ENCODE assay signal across 18 cellular contexts in the genomic region with DNA sequence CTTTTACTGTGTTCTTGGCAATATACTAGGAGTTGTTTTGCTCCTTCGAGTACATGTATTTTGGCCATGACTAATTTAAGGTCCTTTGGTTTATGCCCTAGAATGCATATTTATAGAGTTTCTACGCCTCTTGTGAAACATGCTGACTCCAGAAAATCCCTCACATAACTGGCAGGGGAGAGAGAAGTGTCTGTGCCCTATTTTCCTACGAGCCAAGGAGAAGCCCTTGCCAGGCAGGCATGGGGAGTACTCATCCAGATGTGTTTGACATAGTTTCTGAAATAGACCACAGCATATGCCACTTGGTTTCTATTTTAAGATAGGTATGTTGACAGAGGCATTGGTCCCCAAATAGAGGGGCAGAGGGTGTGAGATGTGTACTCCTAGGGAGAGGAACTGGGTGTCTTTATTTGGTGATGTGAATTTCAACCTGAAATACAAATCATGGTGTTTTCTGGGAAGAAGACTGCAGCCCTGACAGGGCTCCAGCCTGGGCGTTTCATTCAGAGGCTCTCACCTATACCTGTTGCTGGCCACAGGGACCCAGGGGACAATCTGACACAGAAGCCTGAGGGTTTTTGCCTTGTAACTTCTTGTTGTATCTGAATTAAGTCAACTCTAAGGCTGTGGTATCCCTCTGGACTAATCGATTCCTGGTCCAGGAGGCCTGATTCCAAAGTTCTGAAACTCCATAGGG. TPM values are rescaled to one million over a fixed set of nuclear protein-coding genes. Genes with fewer than 3 reads are reported as not detected.
DNase-seq lines count a peak whose midpoint lies in the region; ATAC-seq and TF ChIP-seq lines count a peak whose summit lies in the region.
"Had no signal": no experiment of that assay in that cellular context is flagged by ENCODE, and none has a peak within 500 bp of the region (broad histone marks: within the 10 kb centered on the region; RNA-seq: fewer than 3 reads in every experiment).

No MANE protein-coding gene starts in this region.

- TF ChIP-seq POLR2A in vagina (IDR thresholded peaks at IDR 0.05) = no peak

- DNase-seq in RPMI8226 (peak; percentile 96), Right ventricle myocardium superior (peak; percentile 56), omental fat pad (ENCODE audit: low spot score) (no peak), vagina (ENCODE audit: extremely low spot score in 2 of 2) (no peak), amygdala (lab: John Stamatoyannopoulos, UW) (no peak)
- DNase-seq in stimulated activated CD4-positive, alpha-beta T cell treated with anti-CD3 and anti-CD28 coated beads, Interleukin-4, amount 100 ng/mL, for 4 hours = no peak
- DNase-seq: activated naive CD8-positive, alpha-beta T cell treated with anti-CD3 and anti-CD28 coated beads for 36 hours; Kasumi-1; mammary epithelial cell; NCI-H2171 treated with DMSO at 0.1 percent for 48 hours; Peyer's patch; stimulated activated naive CD8-positive, alpha-beta T cell treated with anti-CD3 and anti-CD28 coated beads, Interleukin-15, Interleukin-2, amounts not matched to agents 100 U/mL and 50 U/mL, for 24 hours; T1000 had no signal

- peak overlapping the region; percentile 83 for H3K27ac ChIP-seq in vagina
- H3K27ac ChIP-seq: BLaER1, epithelial cell of prostate had no signal

- TF ChIP-seq CTCF in omental fat pad (IDR thresholded peaks at IDR 0.05) (no peak), vagina (IDR thresholded peaks at IDR 0.05) (no peak)

- H3K36me3 ChIP-seq in vagina = no peaks in the 10 kb centered on the region
- H3K36me3 ChIP-seq: BLaER1, Peyer's patch had no signal

- H3K4me1 ChIP-seq in vagina = peaks cover 22% of the 10 kb centered on the region
- H3K4me1 ChIP-seq: BLaER1, Peyer's patch had no signal

- H3K9me3 ChIP-seq in vagina = no peaks in the 10 kb centered on the region
- H3K9me3 ChIP-seq: BLaER1, Peyer's patch had no signal

- intact Hi-C loops in Right ventricle myocardium superior (cut with DNase I) (no loop called here), vagina (cut with DNase I) (no loop called here)

- peak; percentile 93 for ATAC-seq in Right ventricle myocardium superior (ENCODE audit: poor library complexity)
- ATAC-seq in omental fat pad (ENCODE audit: low FRiP score) = peak; percentile 72
- ATAC-seq in GM19035 (IDR thresholded peaks at IDR 0.05; ENCODE audit: unreplicated experiment) = no peak
- ATAC-seq: activated CD4-positive, CD25-positive, alpha-beta regulatory T cell treated with anti-CD3 and anti-CD28 coated beads, Interleukin-2, amount 50 U/mL, for 24 hours; SK-N-SH treated with all-trans-retinoic acid at 6 μM for 48 hours; stimulated activated naive CD8-positive, alpha-beta T cell treated with anti-CD3 and anti-CD28 coated beads, Interleukin-15, Interleukin-2, amounts not matched to agents 100 U/mL and 50 U/mL, for 24 hours had no signal

- no peak overlapping the region for H3K4me3 ChIP-seq in vagina
- H3K4me3 ChIP-seq: BLaER1, Peyer's patch had no signal

- no peaks in the 10 kb centered on the region for H3K27me3 ChIP-seq in vagina
- H3K27me3 ChIP-seq: BLaER1, Peyer's patch had no signal

RNA-seq across cellular contexts. Expression of a gene that starts 42.5 kb away (rescaled TPM):
- total RNA-seq in Right ventricle myocardium superior = 40.2 TPM
- 100 to 1,000 TPM in 1 of 4 donors, 10 to 100 TPM in 3; 51.5 to 134 (median 79.7) TPM for total RNA-seq in omental fat pad
- total RNA-seq in vagina = 48.9 TPM

Comparison
In these comparisons a context has a peak if more than half of its experiments do, and no peak if none do; other contexts are left out.
1. DNase-seq: peak in RPMI8226 (single experiment) and Right ventricle myocardium superior (single experiment); none in omental fat pad (single experiment), vagina (0 of 2), stimulated activated CD4-positive, alpha-beta T cell treated with anti-CD3 and anti-CD28 coated beads, Interleukin-4, amount 100 ng/mL, for 4 hours (0 of 2) and amygdala (0 of 56).